ENCODE assay signal across 10 cellular contexts in genomic region chrX:54695816-54696487, GRCh38.
A peak's percentile ranks its signal among the peaks of the same experiment; 100 is the strongest.
DNase-seq lines count a peak whose midpoint lies in the region; ATAC-seq and TF ChIP-seq lines count a peak whose summit lies in the region.
"Had no signal": no experiment of that assay in that cellular context is flagged by ENCODE, and none has a peak within 500 bp of the region (broad histone marks: within the 10 kb centered on the region; RNA-seq: fewer than 3 reads in every experiment).

No MANE protein-coding gene starts in this region.

- peaks cover 19 to 28% of the 10 kb centered on the region in 2 donors for H3K27me3 Mint-ChIP-seq in natural killer cell treated with Interleukin-12 subunit alpha and Interleukin-12 subunit beta and Interleukin-15 and Interleukin-18, amount 100 ng/mL, for 72 hours

- H3K9me3 ChIP-seq in OCI-LY3 (ENCODE audit: insufficient read depth, low read length) (no peaks in the 10 kb centered on the region), Peyer's patch (no peaks in the 10 kb centered on the region)

- no peak for TF ChIP-seq POLR2A in Peyer's patch (IDR thresholded peaks at IDR 0.05)

- peak overlapping the region; percentile 58 for H3K4me2 ChIP-seq in OCI-LY3 (ENCODE audit: low read length)

- H3K27me3 ChIP-seq in OCI-LY3 (ENCODE audit: low read depth, low read length) (no peaks in the 10 kb centered on the region), Peyer's patch (no peaks in the 10 kb centered on the region)

- H3K4me3 ChIP-seq in OCI-LY3 (ENCODE audit: low read length) (peak overlapping the region; percentile 29; the same call in 1 of the 2 replicates), Peyer's patch (no peak overlapping the region)

- no peak overlapping the region for H3K27ac Mint-ChIP-seq in natural killer cell treated with Interleukin-12 subunit alpha and Interleukin-12 subunit beta and Interleukin-15 and Interleukin-18, amount 100 ng/mL, for 72 hours

- H3K9ac ChIP-seq in OCI-LY3 (ENCODE audit: low read length) = no peak overlapping the region; the same call in 1 of the 2 replicates

- no peak overlapping the region for H2AFZ ChIP-seq in OCI-LY3 (ENCODE audit: low read depth, low read length)

- H3K36me3 Mint-ChIP-seq in natural killer cell treated with Interleukin-12 subunit alpha and Interleukin-12 subunit beta and Interleukin-15 and Interleukin-18, amount 100 ng/mL, for 72 hours = no peaks in the 10 kb centered on the region

- H3K4me1 ChIP-seq in OCI-LY3 (ENCODE audit: low read length) (peaks cover 17% of the 10 kb centered on the region), Peyer's patch (no peaks in the 10 kb centered on the region)

- H3K27ac ChIP-seq in OCI-LY3 (ENCODE audit: low read length) (no peak overlapping the region), substantia nigra (ENCODE audit: low read depth, low read length, poor library complexity, severe bottlenecking) (no peak overlapping the region), Peyer's patch (no peak overlapping the region)

- H3K9me3 Mint-ChIP-seq in natural killer cell treated with Interleukin-12 subunit alpha and Interleukin-12 subunit beta and Interleukin-15 and Interleukin-18, amount 100 ng/mL, for 72 hours = no peaks in the 10 kb centered on the region

- ATAC-seq in GM19395 (IDR thresholded peaks at IDR 0.05; ENCODE audit: unreplicated experiment) (peak; percentile 100), HG02981 (IDR thresholded peaks at IDR 0.05; ENCODE audit: unreplicated experiment) (peak; percentile 100)
- no peak for ATAC-seq in natural killer cell treated with Interleukin-12 subunit alpha and Interleukin-12 subunit beta and Interleukin-15 and Interleukin-18, amount 100 ng/mL, for 72 hours

- H3K79me2 ChIP-seq in OCI-LY3 (ENCODE audit: low read length) = no peaks in the 10 kb centered on the region

- H3K4me1 Mint-ChIP-seq in natural killer cell treated with Interleukin-12 subunit alpha and Interleukin-12 subunit beta and Interleukin-15 and Interleukin-18, amount 100 ng/mL, for 72 hours (ENCODE audit: low read depth in 2 of 2) = no peaks in the 10 kb centered on the region

- no peaks in the 10 kb centered on the region for H4K20me1 ChIP-seq in OCI-LY3 (ENCODE audit: insufficient read depth, low read length)

- DNase-seq in DMS53 treated with DMSO at 0.1 percent for 48 hours (lab: John Stamatoyannopoulos, UW; ENCODE audit: unreplicated experiment) = peak; percentile 70
- DNase-seq in HCEC 1CT = no peak
- no peak for DNase-seq in natural killer cell treated with Interleukin-12 subunit alpha and Interleukin-12 subunit beta and Interleukin-15 and Interleukin-18, amount 100 ng/mL, for 72 hours (ENCODE audit: low spot score)
- DNase-seq in substantia nigra (lab: John Stamatoyannopoulos, UW) = no peak
- DNase-seq in Peyer's patch = no peak
- DNase-seq: NCI-H226, nucleus accumbens had no signal

- no peak overlapping the region for H3K4me3 Mint-ChIP-seq in natural killer cell treated with Interleukin-12 subunit alpha and Interleukin-12 subunit beta and Interleukin-15 and Interleukin-18, amount 100 ng/mL, for 72 hours

- TF ChIP-seq CTCF in OCI-LY3 (IDR thresholded peaks at IDR 0.05; ENCODE audit: low read depth, low read length) (no peak), Peyer's patch (IDR thresholded peaks at IDR 0.05) (no peak)

- H3K36me3 ChIP-seq in OCI-LY3 (replicated peaks; ENCODE audit: low read depth, low read length) (no peaks in the 10 kb centered on the region), Peyer's patch (no peaks in the 10 kb centered on the region)

Comparison
In these comparisons a context has a peak if more than half of its experiments do, and no peak if none do; other contexts are left out.
1. ATAC-seq: peak in GM19395 (single experiment) and HG02981 (single experiment); none in natural killer cell treated with Interleukin-12 subunit alpha and Interleukin-12 subunit beta and Interleukin-15 and Interleukin-18, amount 100 ng/mL, for 72 hours (0 of 2).